In genomic region chr22:30592360-30592713, GRCh38 we compare ENCODE assay signal across 1 cellular context.
TF ChIP-seq lines count a peak whose summit lies in the region.

No MANE protein-coding gene starts in this region.

TF ChIP-seq in H1, 55 proteins besides CTCF, POLR2A, EP300 and RAD21:
- 0 out of 2 replicates have a peak, but pooled peaks have one; percentile 44 for TF ChIP-seq KDM1A (IDR thresholded peaks at IDR 0.05; ENCODE audit: borderline replicate concordance, low read length)
